Comparison of ENCODE assay signal across 18 cellular contexts in the genomic region with DNA sequence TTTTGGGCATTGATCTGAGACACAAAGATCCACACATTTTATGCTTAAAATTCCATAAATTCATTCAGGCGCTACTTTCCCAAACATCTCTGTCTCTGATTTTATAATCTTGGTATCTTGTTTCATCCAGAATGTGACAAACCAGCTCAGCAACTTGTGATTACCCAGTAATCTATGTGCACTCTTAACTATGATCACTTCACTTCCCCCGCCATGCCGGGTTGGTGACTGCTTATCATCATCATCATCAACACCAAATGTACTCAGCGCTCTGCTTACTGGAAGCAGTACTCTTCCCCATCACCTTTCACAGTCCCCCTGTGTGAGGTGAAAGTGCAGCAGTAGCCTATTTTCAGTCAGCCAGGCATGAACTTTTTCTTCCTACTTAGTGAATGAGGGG. TPM values are rescaled to one million over a fixed set of nuclear protein-coding genes. Genes with fewer than 3 reads are reported as not detected.
DNase-seq lines count a peak whose midpoint lies in the region; ATAC-seq and TF ChIP-seq lines count a peak whose summit lies in the region.
"Had no signal": no experiment of that assay in that cellular context is flagged by ENCODE, and none has a peak within 500 bp of the region (broad histone marks: within the 10 kb centered on the region; RNA-seq: fewer than 3 reads in every experiment).

No MANE protein-coding gene starts in this region.

- WGBS in GM23248 (ENCODE audit: low coverage in 1 of 2, low lambda C conversion rate in 2 of 2, missing lambda C conversion rate in 2 of 2), 2 experiments, result 59 to 61% methylated on average over 4 of the region's 4 CpGs
- WGBS in SK-N-SH (ENCODE audit: low lambda C conversion rate), result 58% methylated on average over 4 of the region's 4 CpGs

- ATAC-seq in activated naive CD4-positive, alpha-beta T cell treated with anti-CD3 and anti-CD28 coated beads, Interleukin-2, amount 50 U/mL, for 72 hours, result no peak

- H3K9me3 Mint-ChIP-seq in activated naive CD4-positive, alpha-beta T cell treated with anti-CD3 and anti-CD28 coated beads, Interleukin-2, amount 50 U/mL, for 72 hours, result peaks cover 0 to 5% of the 10 kb centered on the region in 2 donors
- H3K9me3 Mint-ChIP-seq: HFFc6 had no signal

- H3F3A ChIP-seq in DOHH2 (ENCODE audit: control insufficient read depth, insufficient read depth) (0 out of 2 replicates have a peak, but pooled peaks cover 3% of the 10 kb centered on the region), GM23248 (ENCODE audit: insufficient read depth) (no peaks in the 10 kb centered on the region), SK-N-SH (replicated peaks; ENCODE audit: insufficient read depth) (no peaks in the 10 kb centered on the region)

- H3K27ac ChIP-seq in DOHH2 (ENCODE audit: low read depth, low read length) (peak overlapping the region; percentile 60), VCaP (peak overlapping the region; percentile 75), parathyroid adenoma (no peak overlapping the region), GM23248 (no peak overlapping the region), SK-N-SH (ENCODE audit: low read depth in 2 of 2, low read length in 1 of 2) (no peak overlapping the region)
- H3K27ac ChIP-seq: SJSA1 had no signal

- TF ChIP-seq CTCF in DOHH2 (IDR thresholded peaks at IDR 0.05; ENCODE audit: low read depth, low read length, poor library complexity, severe bottlenecking) (no peak), VCaP (conservative IDR thresholded peaks at IDR 0.05) (no peak), parathyroid adenoma (IDR thresholded peaks at IDR 0.05) (no peak), SK-N-SH (IDR thresholded peaks at IDR 0.05) (no peak)

- no peaks in the 10 kb centered on the region for H3K27me3 ChIP-seq in DOHH2 (ENCODE audit: control insufficient read depth, low read length)
- no peaks in the 10 kb centered on the region for H3K27me3 ChIP-seq in parathyroid adenoma (ENCODE audit: control insufficient read depth, insufficient read depth, low read length)
- peaks cover 3% of the 10 kb centered on the region; the same call in 1 of the 2 replicates for H3K27me3 ChIP-seq in GM23248 (replicated peaks; ENCODE audit: insufficient read depth)
- no peaks in the 10 kb centered on the region for H3K27me3 ChIP-seq in SK-N-SH (ENCODE audit: insufficient read depth)
- H3K27me3 ChIP-seq: SJSA1 had no signal

- H3K27ac Mint-ChIP-seq in activated naive CD4-positive, alpha-beta T cell treated with anti-CD3 and anti-CD28 coated beads, Interleukin-2, amount 50 U/mL, for 72 hours, result no peak overlapping the region
- H3K27ac Mint-ChIP-seq: CD4-positive, CD25-positive, alpha-beta regulatory T cell; HFFc6 had no signal

- POLR2A ChIA-PET in SK-N-SH (lab: Yijun Ruan, JAX), result no interaction called here

- in situ Hi-C loops in GM23248 (cut with MboI), result no loop called here

- H2AFZ ChIP-seq in parathyroid adenoma (peak overlapping the region; percentile 7), GM23248 (no peak overlapping the region), SK-N-SH (ENCODE audit: low read depth) (no peak overlapping the region)

- CTCF ChIA-PET in SK-N-SH (lab: Yijun Ruan, JAX), result no interaction called here

- H3K9ac ChIP-seq in parathyroid adenoma (no peak overlapping the region), GM23248 (no peak overlapping the region), SK-N-SH (no peak overlapping the region)

- H3K9me2 ChIP-seq in DOHH2 (replicated peaks; ENCODE audit: control insufficient read depth, low read length), result no peaks in the 10 kb centered on the region
- H3K9me2 ChIP-seq in GM23248 (ENCODE audit: insufficient read depth), result no peaks in the 10 kb centered on the region
- no peaks in the 10 kb centered on the region for H3K9me2 ChIP-seq in SK-N-SH

- no peaks in the 10 kb centered on the region for H3K36me3 ChIP-seq in DOHH2 (ENCODE audit: control insufficient read depth, low read length)
- no peaks in the 10 kb centered on the region for H3K36me3 ChIP-seq in parathyroid adenoma (ENCODE audit: control insufficient read depth, insufficient read depth, low read length)
- H3K36me3 ChIP-seq in GM23248 (ENCODE audit: low read depth), result no peaks in the 10 kb centered on the region
- no peaks in the 10 kb centered on the region for H3K36me3 ChIP-seq in SK-N-SH (replicated peaks in 1 of 2; ENCODE audit: control insufficient read depth in 1 of 2, insufficient read depth in 2 of 2, low read length in 1 of 2)
- H3K36me3 ChIP-seq: SJSA1 had no signal

- TF ChIP-seq EP300 in SK-N-SH (IDR thresholded peaks at IDR 0.05; ENCODE audit: borderline replicate concordance in 1 of 2, low read depth in 1 of 2, low read length in 1 of 2), result no peak

- peak overlapping the region; percentile 57 for H3K4me2 ChIP-seq in DOHH2 (ENCODE audit: low read length)
- no peak overlapping the region for H3K4me2 ChIP-seq in parathyroid adenoma (ENCODE audit: low read length)
- no peak overlapping the region for H3K4me2 ChIP-seq in GM23248 (ENCODE audit: unreplicated experiment)
- H3K4me2 ChIP-seq in SK-N-SH, result no peak overlapping the region

- H3K79me2 ChIP-seq in DOHH2 (ENCODE audit: control insufficient read depth, low read length) (no peaks in the 10 kb centered on the region), parathyroid adenoma (no peaks in the 10 kb centered on the region), GM23248 (ENCODE audit: insufficient read depth) (no peaks in the 10 kb centered on the region), SK-N-SH (ENCODE audit: insufficient read depth) (no peaks in the 10 kb centered on the region)

- H3K4me1 ChIP-seq in DOHH2 (ENCODE audit: control insufficient read depth, low read length) (peaks cover 50% of the 10 kb centered on the region), parathyroid adenoma (peaks cover 6% of the 10 kb centered on the region), GM23248 (ENCODE audit: insufficient read depth) (no peaks in the 10 kb centered on the region), SK-N-SH (ENCODE audit: control insufficient read depth in 1 of 2, insufficient read depth in 2 of 2, low read depth in 1 of 2, low read length in 1 of 2) (no peaks in the 10 kb centered on the region)
- H3K4me1 ChIP-seq: SJSA1 had no signal

- DNase-seq in HT-29 (ENCODE audit: low spot score), result peak; percentile 36
- no peak for DNase-seq in GM23248
- DNase-seq in activated naive CD4-positive, alpha-beta T cell treated with anti-CD3 and anti-CD28 coated beads, Interleukin-2, amount 50 U/mL, for 72 hours (ENCODE audit: low spot score in 2 of 2), result no peak
- no peak for DNase-seq in SK-N-SH
- DNase-seq: ACHN; AML-193; CD4-positive, CD25-positive, alpha-beta regulatory T cell; DMS53; HFFc6; Karpas-422; MM.1S; NCI-H1105; NCI-H1694; NCI-H526 treated with DMSO at 0.1 percent for 48 hours had no signal

- no peak for TF ChIP-seq RAD21 in SK-N-SH (IDR thresholded peaks at IDR 0.05; ENCODE audit: low read length)

- H3K9me3 ChIP-seq in DOHH2 (ENCODE audit: control insufficient read depth, insufficient read depth, low read length), result 0 out of 2 replicates have a peak, but pooled peaks cover 3% of the 10 kb centered on the region
- H3K9me3 ChIP-seq in parathyroid adenoma (ENCODE audit: control insufficient read depth, low read length), result no peaks in the 10 kb centered on the region
- H3K9me3 ChIP-seq in GM23248 (ENCODE audit: low read depth), result no peaks in the 10 kb centered on the region
- H3K9me3 ChIP-seq in SK-N-SH, result no peaks in the 10 kb centered on the region
- H3K9me3 ChIP-seq: SJSA1 had no signal

- no peaks in the 10 kb centered on the region for H3K36me3 Mint-ChIP-seq in activated naive CD4-positive, alpha-beta T cell treated with anti-CD3 and anti-CD28 coated beads, Interleukin-2, amount 50 U/mL, for 72 hours
- H3K36me3 Mint-ChIP-seq: CD4-positive, CD25-positive, alpha-beta regulatory T cell had no signal

- peak overlapping the region; percentile 38 for H3K4me3 ChIP-seq in DOHH2 (ENCODE audit: low read length)
- H3K4me3 ChIP-seq in parathyroid adenoma (ENCODE audit: low read depth, low read length), result no peak overlapping the region
- H3K4me3 ChIP-seq in GM23248, result no peak overlapping the region
- no peak overlapping the region for H3K4me3 ChIP-seq in SK-N-SH (ENCODE audit: low read depth in 2 of 2, low read length in 1 of 2)
- H3K4me3 ChIP-seq: SJSA1 had no signal

- H4K20me1 ChIP-seq in DOHH2 (ENCODE audit: control insufficient read depth, insufficient read depth, low read depth, low read length), result no peaks in the 10 kb centered on the region
- H4K20me1 ChIP-seq in GM23248 (ENCODE audit: insufficient read depth), result no peaks in the 10 kb centered on the region
- no peaks in the 10 kb centered on the region for H4K20me1 ChIP-seq in SK-N-SH (ENCODE audit: insufficient read depth)

TF ChIP-seq in SK-N-SH, 30 proteins besides CTCF, POLR2A, EP300 and RAD21 (continues in another document):
- TF ChIP-seq, protein P1, sequence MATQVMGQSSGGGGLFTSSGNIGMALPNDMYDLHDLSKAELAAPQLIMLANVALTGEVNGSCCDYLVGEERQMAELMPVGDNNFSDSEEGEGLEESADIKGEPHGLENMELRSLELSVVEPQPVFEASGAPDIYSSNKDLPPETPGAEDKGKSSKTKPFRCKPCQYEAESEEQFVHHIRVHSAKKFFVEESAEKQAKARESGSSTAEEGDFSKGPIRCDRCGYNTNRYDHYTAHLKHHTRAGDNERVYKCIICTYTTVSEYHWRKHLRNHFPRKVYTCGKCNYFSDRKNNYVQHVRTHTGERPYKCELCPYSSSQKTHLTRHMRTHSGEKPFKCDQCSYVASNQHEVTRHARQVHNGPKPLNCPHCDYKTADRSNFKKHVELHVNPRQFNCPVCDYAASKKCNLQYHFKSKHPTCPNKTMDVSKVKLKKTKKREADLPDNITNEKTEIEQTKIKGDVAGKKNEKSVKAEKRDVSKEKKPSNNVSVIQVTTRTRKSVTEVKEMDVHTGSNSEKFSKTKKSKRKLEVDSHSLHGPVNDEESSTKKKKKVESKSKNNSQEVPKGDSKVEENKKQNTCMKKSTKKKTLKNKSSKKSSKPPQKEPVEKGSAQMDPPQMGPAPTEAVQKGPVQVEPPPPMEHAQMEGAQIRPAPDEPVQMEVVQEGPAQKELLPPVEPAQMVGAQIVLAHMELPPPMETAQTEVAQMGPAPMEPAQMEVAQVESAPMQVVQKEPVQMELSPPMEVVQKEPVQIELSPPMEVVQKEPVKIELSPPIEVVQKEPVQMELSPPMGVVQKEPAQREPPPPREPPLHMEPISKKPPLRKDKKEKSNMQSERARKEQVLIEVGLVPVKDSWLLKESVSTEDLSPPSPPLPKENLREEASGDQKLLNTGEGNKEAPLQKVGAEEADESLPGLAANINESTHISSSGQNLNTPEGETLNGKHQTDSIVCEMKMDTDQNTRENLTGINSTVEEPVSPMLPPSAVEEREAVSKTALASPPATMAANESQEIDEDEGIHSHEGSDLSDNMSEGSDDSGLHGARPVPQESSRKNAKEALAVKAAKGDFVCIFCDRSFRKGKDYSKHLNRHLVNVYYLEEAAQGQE (IDR thresholded peaks at IDR 0.05; ENCODE audit: low read depth, low read length), result no peak
- TF ChIP-seq TCF12 (IDR thresholded peaks at IDR 0.05), result no peak

RNA-seq across cellular contexts. Expression of a gene that starts 15.2 kb away (rescaled TPM):
- 88.5 and 98.1 TPM in 2 replicates for total RNA-seq in HT-29 (2014; rRNA removed; shearing (Covaris generic))
- not detected in 2 replicates for total RNA-seq in GM23248 (2014; rRNA removed; shearing (Covaris generic))
- polyA plus RNA-seq in GM23248 (2016; fragmentation: Nextera tagmentation; extraction: Ambion mirVana) (not detected in 2 replicates), SK-N-SH (2012; rRNA removed) (0.13 and 0.36 TPM in 2 replicates)
- not detected for total RNA-seq in activated naive CD4-positive, alpha-beta T cell treated with anti-CD3 and anti-CD28 coated beads, Interleukin-2, amount 50 U/mL, for 72 hours
- polyA plus RNA-seq in SK-N-SH (2012; cell fraction: cytosol; rRNA removed), result 0.29 and 0.36 TPM in 2 replicates
- polyA plus RNA-seq in SK-N-SH (2012; cell fraction: nucleus; rRNA removed), result 0.25 and 0.27 TPM in 2 replicates
- total RNA-seq: CD4-positive, CD25-positive, alpha-beta regulatory T cell; HFFc6 had no signal

Comparison
In these comparisons a context has a peak if more than half of its experiments do, and no peak if none do; other contexts are left out.
1. H3K27ac ChIP-seq: peak in DOHH2 (single experiment) and VCaP (single experiment); none in parathyroid adenoma (single experiment), GM23248 (single experiment) and SK-N-SH (0 of 2).
2. RNA of a gene that starts 15.2 kb away (total RNA-seq): 88.5 to 98.1 TPM in HT-29; not detected in GM23248 and not detected in activated naive CD4-positive, alpha-beta T cell treated with anti-CD3 and anti-CD28 coated beads, Interleukin-2, amount 50 U/mL, for 72 hours; every median in the first group is over 10 times any median in the second.